9 cellular contexts compared by ENCODE assay signal in genomic region chr9:297104-297794, GRCh38.
DNase-seq lines count a peak whose midpoint lies in the region; ATAC-seq, FAIRE-seq and TF ChIP-seq lines count a peak whose summit lies in the region.
"Had no signal": no experiment of that assay in that cellular context is flagged by ENCODE, and none has a peak within 500 bp of the region (broad histone marks: within the 10 kb centered on the region; RNA-seq: fewer than 3 reads in every experiment).

No MANE protein-coding gene starts in this region.

- ATAC-seq in GM18508 (IDR thresholded peaks at IDR 0.05; ENCODE audit: insufficient read depth, unreplicated experiment) (peak; percentile 92), GM21723 (IDR thresholded peaks at IDR 0.05; ENCODE audit: unreplicated experiment) (peak; percentile 94), pancreas (peak in 3 of 4 donors; percentile 75 to 94 (median 89))
- ATAC-seq: Panc1 had no signal

- intact Hi-C loops in ascending aorta (cut with DNase I) (no loop called here), pancreas (cut with DNase I) (no loop called here)

- no peaks in the 10 kb centered on the region for H3K9me3 ChIP-seq in ascending aorta
- no peaks in the 10 kb centered on the region for H3K9me3 ChIP-seq in pancreas

- no peaks in the 10 kb centered on the region for H3K36me3 ChIP-seq in ascending aorta
- no peaks in the 10 kb centered on the region for H3K36me3 ChIP-seq in pancreas

- H3K27me3 ChIP-seq in ascending aorta: no peaks in the 10 kb centered on the region
- no peaks in the 10 kb centered on the region for H3K27me3 ChIP-seq in pancreas

- H3K4me3 ChIP-seq in ascending aorta (no peak overlapping the region), pancreas (no peak overlapping the region)

- FAIRE-seq in pancreas (lab: Jason Lieb, UNC) (no peak), HTR-8/SVneo (lab: Jason Lieb, UNC) (no peak)

- DNase-seq in HT-29 (ENCODE audit: low spot score) (peak; percentile 72), ascending aorta (ENCODE audit: low spot score in 2 of 2) (peak; percentile 16 to 71), pancreas (peak in 2 of 6 donors; percentile 13 to 20), HTR-8/SVneo (ENCODE audit: insufficient read length, low spot score) (no peak), SHP77 treated with DMSO at 0.1 percent for 48 hours (lab: John Stamatoyannopoulos, UW) (no peak), cerebellar nuclear complex (lab: John Stamatoyannopoulos, UW) (no peak)

- H3K4me1 ChIP-seq in ascending aorta (no peaks in the 10 kb centered on the region), pancreas (no peaks in the 10 kb centered on the region)

- no peak for TF ChIP-seq CTCF in ascending aorta (IDR thresholded peaks at IDR 0.05)
- TF ChIP-seq CTCF in pancreas (IDR thresholded peaks at IDR 0.05): no peak

- 50 to 56% methylated on average over 6 of the region's 6 CpGs for WGBS in pancreas, 2 donors

- H3K27ac ChIP-seq in ascending aorta: no peak overlapping the region
- H3K27ac ChIP-seq in pancreas: peak overlapping the region in 1 of 4 donors; percentile 20

Comparison
In these comparisons a context has a peak if more than half of its experiments do, and no peak if none do; other contexts are left out.
1. DNase-seq: peak in HT-29 (single experiment) and ascending aorta (2 of 2); none in HTR-8/SVneo (single experiment), SHP77 treated with DMSO at 0.1 percent for 48 hours (single experiment) and cerebellar nuclear complex (0 of 2).
2. Peak in every context shown above with its lines, with median percentiles within 50 percentile points of each other: ATAC-seq.